Comparison of ENCODE assay signal across 12 cellular contexts in genomic region chr1:59672851-59673574, GRCh38.
DNase-seq lines count a peak whose midpoint lies in the region; ATAC-seq and TF ChIP-seq lines count a peak whose summit lies in the region.
"Had no signal": no experiment of that assay in that cellular context is flagged by ENCODE, and none has a peak within 500 bp of the region (broad histone marks: within the 10 kb centered on the region; RNA-seq: fewer than 3 reads in every experiment).

No MANE protein-coding gene starts in this region.

- ATAC-seq in psoas muscle: peak; percentile 73 to 80 (median 74)
- ATAC-seq in T-cell (replicated peaks in 1 of 4): no peak

- intact Hi-C loops in psoas muscle (cut with DNase I): no loop called here

- H3K27me3 ChIP-seq in psoas muscle (ENCODE audit: insufficient read depth in 3 of 3, low read length in 2 of 3): no peaks in the 10 kb centered on the region
- H3K27me3 ChIP-seq in CD8-positive, alpha-beta memory T cell (ENCODE audit: insufficient read depth, low read length, poor library complexity, severe bottlenecking): no peaks in the 10 kb centered on the region

- peak overlapping the region; percentile 7 for H3K27ac ChIP-seq in psoas muscle
- H3K27ac ChIP-seq in CD8-positive, alpha-beta memory T cell (ENCODE audit: low read depth, low read length): no peak overlapping the region
- H3K27ac ChIP-seq: parathyroid adenoma had no signal

- DNase-seq in DMS53 (lab: John Stamatoyannopoulos, UW) (peak; percentile 54), RPMI7951 (ENCODE audit: low read depth) (peak; percentile 91), fibroblast of peridontal ligament (ENCODE audit: extremely low read depth) (peak; percentile 53), psoas muscle (no peak), T-cell (no peak), NCI-H1436 (lab: John Stamatoyannopoulos, UW) (no peak), NCI-H2107 (lab: John Stamatoyannopoulos, UW) (no peak)
- DNase-seq in CD8-positive, alpha-beta memory T cell: no peak
- DNase-seq: MM.1S had no signal

- no peaks in the 10 kb centered on the region for H3K4me1 Mint-ChIP-seq in T-cell
- no peaks in the 10 kb centered on the region for H3K4me1 Mint-ChIP-seq in CD8-positive, alpha-beta memory T cell
- H3K4me1 Mint-ChIP-seq: central memory CD8-positive, alpha-beta T cell had no signal

- peaks cover 46% of the 10 kb centered on the region for H3K4me1 ChIP-seq in psoas muscle
- no peaks in the 10 kb centered on the region for H3K4me1 ChIP-seq in CD8-positive, alpha-beta memory T cell (ENCODE audit: insufficient read depth, low read length)
- H3K4me1 ChIP-seq: parathyroid adenoma had no signal

- H3K9me3 Mint-ChIP-seq in T-cell: no peaks in the 10 kb centered on the region
- no peaks in the 10 kb centered on the region for H3K9me3 Mint-ChIP-seq in CD8-positive, alpha-beta memory T cell
- H3K9me3 Mint-ChIP-seq: central memory CD8-positive, alpha-beta T cell had no signal

- no peak overlapping the region for H3K27ac Mint-ChIP-seq in T-cell
- H3K27ac Mint-ChIP-seq in CD8-positive, alpha-beta memory T cell: peak overlapping the region in 2 of 8 donors; percentile 5 to 51

- peaks cover 3% of the 10 kb centered on the region for H3K36me3 Mint-ChIP-seq in T-cell
- H3K36me3 Mint-ChIP-seq in CD8-positive, alpha-beta memory T cell: peaks cover 0 to 4% (median 2%) of the 10 kb centered on the region in 3 donors

- CTCF ChIA-PET in T-cell (lab: Charles Lee): interaction anchor here in 1 of 2 donors (0.6 kb wide), 1 partner anchor 703 kb away, joined by 3 read pairs; no protein-coding TSS in a partner anchor
- CTCF ChIA-PET in CD8-positive, alpha-beta memory T cell (lab: Charles Lee): no interaction called here

- 66 to 79% (median 73%) methylated on average over 7 of the region's 7 CpGs for WGBS in psoas muscle, 3 donors

- no peak for TF ChIP-seq CTCF in psoas muscle (IDR thresholded peaks at IDR 0.05)

- H3K4me3 Mint-ChIP-seq in T-cell: no peak overlapping the region
- no peak overlapping the region for H3K4me3 Mint-ChIP-seq in CD8-positive, alpha-beta memory T cell
- H3K4me3 Mint-ChIP-seq: central memory CD8-positive, alpha-beta T cell had no signal

- no peaks in the 10 kb centered on the region for H3K36me3 ChIP-seq in psoas muscle (ENCODE audit: insufficient read depth in 1 of 2, low read depth in 1 of 2)
- H3K36me3 ChIP-seq in CD8-positive, alpha-beta memory T cell (ENCODE audit: insufficient read depth, low read length): no peaks in the 10 kb centered on the region
- H3K36me3 ChIP-seq: thoracic aorta had no signal

- no peaks in the 10 kb centered on the region for H3K9me3 ChIP-seq in psoas muscle
- no peaks in the 10 kb centered on the region for H3K9me3 ChIP-seq in CD8-positive, alpha-beta memory T cell (ENCODE audit: low read length)
- H3K9me3 ChIP-seq: thoracic aorta had no signal

- POLR2A ChIA-PET in T-cell (lab: Charles Lee): no interaction called here
- POLR2A ChIA-PET in CD8-positive, alpha-beta memory T cell (lab: Charles Lee): no interaction called here

- H3K4me3 ChIP-seq in psoas muscle: no peak overlapping the region
- no peak overlapping the region for H3K4me3 ChIP-seq in CD8-positive, alpha-beta memory T cell (ENCODE audit: low read length)
- H3K4me3 ChIP-seq: thoracic aorta had no signal

- no peaks in the 10 kb centered on the region for H3K27me3 Mint-ChIP-seq in T-cell
- no peaks in the 10 kb centered on the region for H3K27me3 Mint-ChIP-seq in CD8-positive, alpha-beta memory T cell
- H3K27me3 Mint-ChIP-seq: central memory CD8-positive, alpha-beta T cell had no signal

Comparison
In these comparisons a context has a peak if more than half of its experiments do, and no peak if none do; other contexts are left out.
1. DNase-seq: peak in DMS53 (single experiment), RPMI7951 (single experiment) and fibroblast of peridontal ligament (single experiment); none in psoas muscle (0 of 2), T-cell (0 of 34), NCI-H1436 (single experiment), NCI-H2107 (single experiment) and CD8-positive, alpha-beta memory T cell (0 of 5).
2. ATAC-seq: peak in psoas muscle (4 of 4); none in T-cell (0 of 4).